9 cellular contexts compared by ENCODE assay signal in the genomic region with DNA sequence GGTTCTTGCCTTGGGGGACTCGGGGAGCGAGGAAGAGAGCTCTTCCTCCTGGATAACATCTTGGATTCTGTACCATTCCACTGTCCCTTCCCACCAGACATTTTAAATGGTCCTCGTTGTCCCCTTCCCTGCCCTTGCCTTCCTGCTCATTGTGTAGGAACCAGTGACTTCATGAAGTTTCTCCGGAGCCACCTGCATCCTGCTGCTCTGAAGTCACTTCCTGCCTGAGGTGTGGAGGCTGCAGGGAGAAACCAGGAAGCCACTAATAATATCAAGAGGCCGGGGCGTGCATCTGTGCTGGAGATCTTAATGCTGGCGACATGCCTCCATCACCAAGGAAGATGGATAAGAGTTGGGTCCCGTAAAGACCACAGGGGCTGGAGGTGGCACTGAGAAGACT. TPM values are rescaled to one million over a fixed set of nuclear protein-coding genes. Genes with fewer than 3 reads are reported as not detected.
DNase-seq lines count a peak whose midpoint lies in the region; ATAC-seq, FAIRE-seq and TF ChIP-seq lines count a peak whose summit lies in the region.
"Had no signal": no experiment of that assay in that cellular context is flagged by ENCODE, and none has a peak within 500 bp of the region (broad histone marks: within the 10 kb centered on the region; RNA-seq: fewer than 3 reads in every experiment).

No MANE protein-coding gene starts in this region.

- H3K36me3 Mint-ChIP-seq in CD8-positive, alpha-beta memory T cell: no peaks in the 10 kb centered on the region

- H3K27ac Mint-ChIP-seq in CD8-positive, alpha-beta memory T cell: peak overlapping the region in 7 of 8 donors; percentile 47 to 88 (median 78)

- no peak for TF ChIP-seq POLR2A in body of pancreas (IDR thresholded peaks at IDR 0.05)

- no peaks in the 10 kb centered on the region for H3K36me3 ChIP-seq in CD8-positive, alpha-beta memory T cell (ENCODE audit: insufficient read depth, low read length)
- no peaks in the 10 kb centered on the region for H3K36me3 ChIP-seq in SK-N-MC (ENCODE audit: insufficient read depth, low read length)
- no peaks in the 10 kb centered on the region for H3K36me3 ChIP-seq in body of pancreas (replicated peaks in 1 of 2; ENCODE audit: insufficient read depth in 1 of 2, low read depth in 2 of 2)
- no peaks in the 10 kb centered on the region for H3K36me3 ChIP-seq in mucosa of descending colon (ENCODE audit: low read depth)
- H3K36me3 ChIP-seq in H7 (replicated peaks; ENCODE audit: control insufficient read depth, insufficient read depth, low read length): no peaks in the 10 kb centered on the region; the same call in 1 of the 2 replicates

- H3K4me1 ChIP-seq in CD8-positive, alpha-beta memory T cell (ENCODE audit: insufficient read depth, low read length): peaks cover 52% of the 10 kb centered on the region
- H3K4me1 ChIP-seq in body of pancreas (no peaks in the 10 kb centered on the region), mucosa of descending colon (ENCODE audit: low read depth) (peaks cover under 1% of the 10 kb centered on the region)

- POLR2A ChIA-PET in CD8-positive, alpha-beta memory T cell (lab: Charles Lee): no interaction called here

- H3K27ac ChIP-seq in CD8-positive, alpha-beta memory T cell (ENCODE audit: low read depth, low read length): no peak overlapping the region
- H3K27ac ChIP-seq in SK-N-MC (peak overlapping the region; percentile 44), body of pancreas (no peak overlapping the region)
- H3K27ac ChIP-seq: epithelial cell of prostate had no signal

- no peak overlapping the region for H3K9ac ChIP-seq in SK-N-MC (ENCODE audit: insufficient read length)

- WGBS in body of pancreas, 2 donors: 63 to 73% methylated on average over 6 to 8 of the region's 8 CpGs

- H3K9me3 ChIP-seq in CD8-positive, alpha-beta memory T cell (ENCODE audit: low read length): no peaks in the 10 kb centered on the region
- H3K9me3 ChIP-seq in SK-N-MC (ENCODE audit: low read depth, low read length) (no peaks in the 10 kb centered on the region), body of pancreas (no peaks in the 10 kb centered on the region), mucosa of descending colon (no peaks in the 10 kb centered on the region)

- intact Hi-C loops in body of pancreas (cut with DNase I): loop anchor here (10.0 kb wide), 1 partner anchor 185 kb away; no protein-coding TSS in a partner anchor
- intact Hi-C loops in mucosa of descending colon (cut with DNase I, micrococcal nuclease): no loop called here

- H3K4me3 ChIP-seq in CD8-positive, alpha-beta memory T cell (ENCODE audit: low read length): peak overlapping the region; percentile 59
- H3K4me3 ChIP-seq in SK-N-MC (no peak overlapping the region), body of pancreas (no peak overlapping the region), mucosa of descending colon (no peak overlapping the region), H7 (ENCODE audit: insufficient read depth, low read depth, low read length) (no peak overlapping the region)

- no peaks in the 10 kb centered on the region for H3K27me3 Mint-ChIP-seq in CD8-positive, alpha-beta memory T cell

- peak overlapping the region; percentile 53 to 82 (median 62) for H3K4me3 Mint-ChIP-seq in CD8-positive, alpha-beta memory T cell

- FAIRE-seq in D721Med (lab: Jason Lieb, UNC): no peak

- TF ChIP-seq CTCF in body of pancreas (IDR thresholded peaks at IDR 0.05): no peak
- TF ChIP-seq CTCF in mucosa of descending colon (IDR thresholded peaks at IDR 0.05): no peak
- TF ChIP-seq CTCF in D721Med (IDR thresholded peaks at IDR 0.05; ENCODE audit: insufficient read depth, missing control alignments): no peak

- no peaks in the 10 kb centered on the region for H3K27me3 ChIP-seq in CD8-positive, alpha-beta memory T cell (ENCODE audit: insufficient read depth, low read length, poor library complexity, severe bottlenecking)
- H3K27me3 ChIP-seq in body of pancreas: no peaks in the 10 kb centered on the region
- H3K27me3 ChIP-seq in H7 (ENCODE audit: control insufficient read depth, insufficient read depth, low read length): no peaks in the 10 kb centered on the region; the same call in 1 of the 2 replicates

- CTCF ChIA-PET in CD8-positive, alpha-beta memory T cell (lab: Charles Lee): interaction anchor here (1.6 kb wide), 1 partner anchor 16 kb away, joined by 3 read pairs; no protein-coding TSS in a partner anchor

- DNase-seq in CD8-positive, alpha-beta memory T cell: peak in 2 of 5 donors; percentile 29 to 39
- DNase-seq in SK-N-MC (ENCODE audit: low read depth, low spot score) (no peak), body of pancreas (no peak), mucosa of descending colon (no peak), H7 (no peak), D721Med (ENCODE audit: insufficient read length, low spot score) (no peak), NCI-H345 treated with DMSO at 0.1 percent for 48 hours (lab: John Stamatoyannopoulos, UW; ENCODE audit: unreplicated experiment) (no peak)

- H3K4me1 Mint-ChIP-seq in CD8-positive, alpha-beta memory T cell: peaks cover 37 to 45% (median 38%) of the 10 kb centered on the region in 3 donors

- ATAC-seq in body of pancreas (peak; percentile 43), mucosa of descending colon (peak; percentile 58), GM19023 (IDR thresholded peaks at IDR 0.05; ENCODE audit: unreplicated experiment) (no peak)

- H3K9me3 Mint-ChIP-seq in CD8-positive, alpha-beta memory T cell: peaks cover 0 to 2% (median 0%) of the 10 kb centered on the region in 5 donors

RNA-seq across cellular contexts. Expression of a gene that starts 6.2 kb away (rescaled TPM):
- total RNA-seq in CD8-positive, alpha-beta memory T cell: 1 to 10 TPM; 7.7 to 8.1 TPM
- 1.4 TPM for polyA plus RNA-seq in CD8-positive, alpha-beta memory T cell
- total RNA-seq in body of pancreas: 1 to 10 TPM in 1 of 2 donors, not detected in 1; 1.6 TPM
- 1 to 10 TPM; 3.8 to 7.3 (median 6.6) TPM for total RNA-seq in mucosa of descending colon
- total RNA-seq in H7 (2014; rRNA removed; shearing (Covaris generic)): 0.37 and 0.48 TPM in 2 replicates

RNA-seq across cellular contexts. Expression of a gene that starts 6.8 kb away (rescaled TPM):
- under 1 TPM; 0.24 to 0.59 TPM for total RNA-seq in CD8-positive, alpha-beta memory T cell
- polyA plus RNA-seq in CD8-positive, alpha-beta memory T cell: 0.09 TPM
- total RNA-seq in body of pancreas: 1 to 10 TPM; 1.6 to 8.9 TPM
- total RNA-seq in mucosa of descending colon: 1 to 10 TPM; 2.5 to 9.2 (median 2.8) TPM
- total RNA-seq in H7 (2014; rRNA removed; shearing (Covaris generic)): 4.9 and 8.3 TPM in 2 replicates

RNA-seq across cellular contexts. Expression of a gene that starts 14.2 kb away (rescaled TPM):
- 1 to 10 TPM; 1.3 to 1.8 TPM for total RNA-seq in CD8-positive, alpha-beta memory T cell
- polyA plus RNA-seq in CD8-positive, alpha-beta memory T cell: 1.6 TPM
- 10 to 100 TPM in 1 of 2 donors, 1 to 10 TPM in 1; 4.2 to 10.9 TPM for total RNA-seq in body of pancreas
- total RNA-seq in mucosa of descending colon: 1 to 10 TPM in 2 of 3 donors, under 1 TPM in 1; 0.55 to 1.7 (median 1.3) TPM
- 0.24 and 0.37 TPM in 2 replicates for total RNA-seq in H7 (2014; rRNA removed; shearing (Covaris generic))

RNA-seq across cellular contexts. Expression of a gene that starts 17.2 kb away (rescaled TPM):
- 100 to 1,000 TPM; 160 to 169 TPM for total RNA-seq in CD8-positive, alpha-beta memory T cell
- 795 TPM for polyA plus RNA-seq in CD8-positive, alpha-beta memory T cell
- 10 to 100 TPM in 1 of 2 donors, 1 to 10 TPM in 1; 9.9 to 87.4 TPM for total RNA-seq in body of pancreas
- total RNA-seq in mucosa of descending colon: 100 to 1,000 TPM; 169 to 201 (median 185) TPM
- 180 and 238 TPM in 2 replicates for total RNA-seq in H7 (2014; rRNA removed; shearing (Covaris generic))

RNA-seq across cellular contexts. Expression of a gene that starts 33.8 kb away (rescaled TPM):
- not detected for total RNA-seq in CD8-positive, alpha-beta memory T cell
- polyA plus RNA-seq in CD8-positive, alpha-beta memory T cell: 0.47 TPM
- total RNA-seq in body of pancreas (not detected), mucosa of descending colon (under 1 TPM in 2 of 3 donors, not detected in 1; 0.25 to 0.26 TPM)
- total RNA-seq in H7 (2014; rRNA removed; shearing (Covaris generic)): 0.35 and 0.63 TPM in 2 replicates
